In the genomic region with DNA sequence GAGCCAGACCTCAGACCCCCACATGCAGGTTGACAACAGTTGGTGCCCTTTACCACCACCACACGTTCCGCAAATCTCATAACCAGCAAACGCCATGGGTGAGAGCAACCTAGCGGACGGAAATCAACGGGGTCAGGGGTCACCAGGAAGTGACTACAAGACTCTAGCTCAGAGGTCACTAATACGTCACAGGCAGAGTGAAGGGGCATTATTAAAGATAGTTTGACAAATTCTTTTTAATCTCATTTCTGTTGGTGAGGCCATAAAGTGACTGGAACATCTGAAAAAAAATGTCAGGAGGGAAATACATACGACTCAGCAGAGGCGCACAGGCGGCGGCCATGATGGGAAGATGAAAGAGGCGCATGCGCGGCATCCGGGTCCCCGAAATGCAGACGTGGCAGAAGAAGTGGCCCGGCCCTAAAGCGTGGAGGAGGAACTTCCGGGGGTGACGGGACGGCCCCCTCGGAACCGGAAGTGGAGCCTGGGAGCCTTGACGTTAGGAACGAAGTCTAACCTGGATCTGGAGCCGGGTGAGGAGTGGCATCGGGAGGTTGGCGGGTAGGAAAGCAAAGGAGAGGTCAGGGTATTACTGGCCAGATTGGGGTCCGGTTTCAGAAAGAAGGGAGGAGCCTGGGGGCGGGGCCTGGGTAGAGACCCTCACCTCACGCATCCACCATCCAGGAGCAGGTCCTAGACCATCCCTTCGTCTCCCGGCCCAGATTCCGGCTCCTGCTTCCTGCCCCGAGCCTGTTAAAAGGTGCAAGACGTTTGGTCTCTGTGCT, we compare ENCODE assay signal across 7 cellular contexts. TPM values are rescaled to one million over a fixed set of nuclear protein-coding genes. Genes with fewer than 3 reads are reported as not detected.
DNase-seq lines count a peak whose midpoint lies in the region; ATAC-seq, FAIRE-seq and TF ChIP-seq lines count a peak whose summit lies in the region.

Gene SEC24C, plus strand, starts transcription at position 468 of the 785 bp plus-strand sequence. CDS start 2,461 bp downstream, outside the sequence.

- peaks cover 19% of the 10 kb centered on the region for H3K4me1 ChIP-seq in hepatocyte (ENCODE audit: insufficient read depth)

- peak within 1 kb of the TSS; percentile 72 for H3K4me3 ChIP-seq in hepatocyte

- peak within 1 kb of the TSS; percentile 93 for H3K4me2 ChIP-seq in hepatocyte

- no peak for TF ChIP-seq CTCF in hepatocyte (IDR thresholded peaks at IDR 0.05; ENCODE audit: poor library complexity)

- H4K20me1 ChIP-seq in hepatocyte (ENCODE audit: insufficient read depth, poor library complexity, severe bottlenecking), result no peaks in the 10 kb centered on the region

- WGBS in hepatocyte (ENCODE audit: low lambda C conversion rate, missing lambda C conversion rate), result 1% methylated on average over 37 of the region's 37 CpGs

- H2AFZ ChIP-seq in hepatocyte, result peak within 1 kb of the TSS; percentile 67

- peak within 1 kb of the TSS; percentile 97 for H3K27ac ChIP-seq in hepatocyte

- peaks cover 74% of the 10 kb centered on the region for H3K79me2 ChIP-seq in hepatocyte

- peak; percentile 89 for FAIRE-seq in GM18507 (lab: Jason Lieb, UNC)

- H3K9me3 ChIP-seq in hepatocyte (ENCODE audit: low read depth), result no peaks in the 10 kb centered on the region

- no peaks in the 10 kb centered on the region for H3K36me3 ChIP-seq in hepatocyte (replicated peaks; ENCODE audit: insufficient read depth, low read depth)

- peak; percentile 92 for DNase-seq in GM18507 (ENCODE audit: extremely low spot score, insufficient read length, low read depth)
- peak; percentile 91 to 93 for DNase-seq in NCI-H2081 (lab: John Stamatoyannopoulos, UW)
- peak; percentile 94 for DNase-seq in T1000 (lab: John Stamatoyannopoulos, UW)
- DNase-seq in astrocyte of the hippocampus (ENCODE audit: low read depth, low spot score), result peak; percentile 98
- peak; percentile 98 for DNase-seq in hepatocyte (ENCODE audit: low spot score)
- peak; percentile 88 for DNase-seq in renal cortical epithelial cell (ENCODE audit: low read depth)

- H3K27me3 ChIP-seq in hepatocyte, result no peaks in the 10 kb centered on the region

- no peaks in the 10 kb centered on the region for H3K9me2 ChIP-seq in hepatocyte (replicated peaks; ENCODE audit: insufficient read depth)

- ATAC-seq in HG02981 (IDR thresholded peaks at IDR 0.05; ENCODE audit: unreplicated experiment), result peak; percentile 92

RNA-seq across cellular contexts. Expression of gene SEC24C, which starts in this region (rescaled TPM):
- total RNA-seq in hepatocyte (59.4 and 60.2 TPM in 2 replicates), renal cortical epithelial cell (55.6 and 84.6 TPM in 2 replicates)
- polyA plus RNA-seq in hepatocyte, result 46.8 and 47.6 TPM in 2 replicates

Comparison
In these comparisons a context has a peak if more than half of its experiments do, and no peak if none do; other contexts are left out.
1. Peak in every context shown above with its lines: DNase-seq, ATAC-seq, H3K4me3 ChIP-seq and H3K27ac ChIP-seq.